In genomic region chr2:84741182-84741822, GRCh38 we compare ENCODE assay signal across 8 cellular contexts.
DNase-seq lines count a peak whose midpoint lies in the region; ATAC-seq, FAIRE-seq and TF ChIP-seq lines count a peak whose summit lies in the region.

No MANE protein-coding gene starts in this region.

- H3K4me3 ChIP-seq in AG09309 (ENCODE audit: control insufficient read depth, low read depth, low read length) (no peak overlapping the region), RWPE2 (ENCODE audit: severe bottlenecking) (no peak overlapping the region), HepG2 (replicated peaks in 1 of 3; ENCODE audit: insufficient read depth in 1 of 3, low read depth in 2 of 3, low read length in 3 of 3) (no peak overlapping the region), aorta (ENCODE audit: low read length in 2 of 2) (no peak overlapping the region)

- POLR2A ChIA-PET in HepG2 (lab: Yijun Ruan, JAX): no interaction called here

- peaks cover 14% of the 10 kb centered on the region for H3K27me3 ChIP-seq in RWPE2 (ENCODE audit: insufficient read depth, poor library complexity, severe bottlenecking)
- H3K27me3 ChIP-seq in HepG2 (ENCODE audit: control insufficient read depth in 1 of 2, insufficient read depth in 2 of 2, low read length in 2 of 2): no peaks in the 10 kb centered on the region
- H3K27me3 ChIP-seq in aorta (ENCODE audit: control insufficient read depth in 1 of 2, insufficient read depth in 2 of 2, low read length in 1 of 2): no peaks in the 10 kb centered on the region

- TF ChIP-seq CTCF in AG09309 (IDR thresholded peaks at IDR 0.05; ENCODE audit: control insufficient read depth, insufficient read depth, low read depth, low read length, missing control alignments): peak; percentile 26
- TF ChIP-seq CTCF in RWPE2 (IDR thresholded peaks at IDR 0.05; ENCODE audit: poor library complexity, severe bottlenecking): peak; percentile 11
- TF ChIP-seq CTCF in HepG2 (CRISPR knock-in tag; IDR thresholded peaks at IDR 0.05): peak; percentile 61

- CTCF ChIA-PET in HepG2 (lab: Yijun Ruan, JAX; ENCODE audit: low intra/inter-chr PET ratio, low total read pairs): interaction anchor here (1.3 to 1.4 kb wide), 2 partner anchors 141 to 185 kb away, joined by 4 to 7 read pairs; no protein-coding TSS in a partner anchor

- H3K9me3 ChIP-seq in RWPE2 (ENCODE audit: severe bottlenecking) (no peaks in the 10 kb centered on the region), HepG2 (ENCODE audit: low read length) (no peaks in the 10 kb centered on the region), aorta (ENCODE audit: control insufficient read depth, low read length) (no peaks in the 10 kb centered on the region)

- no peak overlapping the region for H3K4me2 ChIP-seq in HepG2 (ENCODE audit: low read depth, low read length)

- H3K36me3 ChIP-seq in RWPE2 (ENCODE audit: low read depth) (no peaks in the 10 kb centered on the region), HepG2 (replicated peaks in 1 of 2; ENCODE audit: control insufficient read depth in 1 of 2, insufficient read depth in 2 of 2, low read length in 2 of 2) (no peaks in the 10 kb centered on the region), aorta (ENCODE audit: control insufficient read depth in 1 of 2, insufficient read depth in 2 of 2, low read length in 1 of 2) (no peaks in the 10 kb centered on the region)

- BruUV-seq in HepG2 (replicated peaks; lab: Mats Ljungman, UMichigan): no TSS peak

- H3K4me1 ChIP-seq in RWPE2 (ENCODE audit: insufficient read depth, poor library complexity, severe bottlenecking) (no peaks in the 10 kb centered on the region), HepG2 (ENCODE audit: insufficient read depth, low read length) (no peaks in the 10 kb centered on the region), aorta (ENCODE audit: control insufficient read depth in 1 of 2, insufficient read depth in 2 of 2, low read length in 2 of 2) (no peaks in the 10 kb centered on the region)

- no peak for TF ChIP-seq EP300 in HepG2 (IDR thresholded peaks at IDR 0.05; ENCODE audit: low read depth in 2 of 2, low read length in 2 of 2)
- TF ChIP-seq EP300 in HepG2 (CRISPR knock-in tag; IDR thresholded peaks at IDR 0.05; ENCODE audit: borderline replicate concordance): no peak

- DNase-seq in AG09309 (ENCODE audit: low read depth): no peak
- no peak for DNase-seq in RWPE2 (ENCODE audit: low spot score)
- peak; percentile 26 for DNase-seq in activated naive CD4-positive, alpha-beta T cell treated with anti-CD3 and anti-CD28 coated beads, Interleukin-2, amount 50 U/mL, for 16 hours
- peak; percentile 25 for DNase-seq in HepG2 (ENCODE audit: low spot score)
- no peak for DNase-seq in aorta
- DNase-seq in GOT3 (lab: John Stamatoyannopoulos, UW): no peak

- TF ChIP-seq POLR2A in HepG2 (IDR thresholded peaks at IDR 0.05; ENCODE audit: insufficient read depth in 1 of 2, low read depth in 2 of 2, low read length in 2 of 2): no peak

- 0 out of 2 replicates have a peak, but pooled peaks have one; percentile 39 for TF ChIP-seq RAD21 in HepG2 (CRISPR knock-in tag; IDR thresholded peaks at IDR 0.05)

- no peaks in the 10 kb centered on the region for H4K20me1 ChIP-seq in HepG2 (ENCODE audit: insufficient read depth, low read length)

- H3K27ac ChIP-seq in RWPE2 (ENCODE audit: poor library complexity, severe bottlenecking): no peak overlapping the region
- H3K27ac ChIP-seq in HepG2 (ENCODE audit: extremely low read length, insufficient read depth, low read length): no peak overlapping the region
- H3K27ac ChIP-seq in aorta (ENCODE audit: low read depth in 1 of 2, low read length in 2 of 2): no peak overlapping the region

- ATAC-seq in GM18868 (IDR thresholded peaks at IDR 0.05; ENCODE audit: unreplicated experiment) (peak; percentile 99), HG03025 (IDR thresholded peaks at IDR 0.05; ENCODE audit: low FRiP score, unreplicated experiment) (peak; percentile 97), RWPE2 (ENCODE audit: low read depth) (peak; percentile 73), HepG2 (peak; percentile 100), aorta (ENCODE audit: low FRiP score) (peak; percentile 60)

- FAIRE-seq in HepG2 (lab: Jason Lieb, UNC): peak; percentile 40

- intact Hi-C loops in HepG2 (cut with micrococcal nuclease; ENCODE audit: unreplicated experiment): loop anchor here (1.0 kb wide), 1 partner anchor 141 kb away; no protein-coding TSS in a partner anchor
- intact Hi-C loops in aorta (cut with DNase I): no loop called here

- no peak overlapping the region for H3K9ac ChIP-seq in HepG2 (ENCODE audit: insufficient read depth, low read depth, low read length)

- in situ Hi-C loops in HepG2 (cut with HindIII; ENCODE audit: extremely low pct_ligation_motif_present, low pct_unique_long_range_greater_than_20kb): no loop called here

- no peaks in the 10 kb centered on the region for H3K79me2 ChIP-seq in HepG2 (ENCODE audit: insufficient read depth, low read length)

- 0% methylated on average over 1 of the region's 3 CpGs for WGBS in HepG2 (ENCODE audit: low lambda C conversion rate)
- WGBS in aorta, 2 donors: 45 to 52% methylated on average over 3 of the region's 3 CpGs

- no peak overlapping the region for H2AFZ ChIP-seq in HepG2 (ENCODE audit: low read length)

TF ChIP-seq in HepG2, 621 proteins besides CTCF, POLR2A, EP300 and RAD21 (continues in another document):
- 0 out of 4 replicates have a peak, but pooled peaks of 1 of the 2 experiments have one; percentile 29 for TF ChIP-seq HMGXB4 (CRISPR knock-in tag; IDR thresholded peaks at IDR 0.05; ENCODE audit: borderline replicate concordance in 1 of 2, low read depth in 1 of 2)
- no peak for TF ChIP-seq ZNF678 (CRISPR knock-in tag; IDR thresholded peaks at IDR 0.05)
- TF ChIP-seq STAG1 (CRISPR knock-in tag; IDR thresholded peaks at IDR 0.05): peak; percentile 61
- TF ChIP-seq SP140L (CRISPR knock-in tag; IDR thresholded peaks at IDR 0.05; ENCODE audit: borderline replicate concordance): no peak
- TF ChIP-seq, protein P1, sequence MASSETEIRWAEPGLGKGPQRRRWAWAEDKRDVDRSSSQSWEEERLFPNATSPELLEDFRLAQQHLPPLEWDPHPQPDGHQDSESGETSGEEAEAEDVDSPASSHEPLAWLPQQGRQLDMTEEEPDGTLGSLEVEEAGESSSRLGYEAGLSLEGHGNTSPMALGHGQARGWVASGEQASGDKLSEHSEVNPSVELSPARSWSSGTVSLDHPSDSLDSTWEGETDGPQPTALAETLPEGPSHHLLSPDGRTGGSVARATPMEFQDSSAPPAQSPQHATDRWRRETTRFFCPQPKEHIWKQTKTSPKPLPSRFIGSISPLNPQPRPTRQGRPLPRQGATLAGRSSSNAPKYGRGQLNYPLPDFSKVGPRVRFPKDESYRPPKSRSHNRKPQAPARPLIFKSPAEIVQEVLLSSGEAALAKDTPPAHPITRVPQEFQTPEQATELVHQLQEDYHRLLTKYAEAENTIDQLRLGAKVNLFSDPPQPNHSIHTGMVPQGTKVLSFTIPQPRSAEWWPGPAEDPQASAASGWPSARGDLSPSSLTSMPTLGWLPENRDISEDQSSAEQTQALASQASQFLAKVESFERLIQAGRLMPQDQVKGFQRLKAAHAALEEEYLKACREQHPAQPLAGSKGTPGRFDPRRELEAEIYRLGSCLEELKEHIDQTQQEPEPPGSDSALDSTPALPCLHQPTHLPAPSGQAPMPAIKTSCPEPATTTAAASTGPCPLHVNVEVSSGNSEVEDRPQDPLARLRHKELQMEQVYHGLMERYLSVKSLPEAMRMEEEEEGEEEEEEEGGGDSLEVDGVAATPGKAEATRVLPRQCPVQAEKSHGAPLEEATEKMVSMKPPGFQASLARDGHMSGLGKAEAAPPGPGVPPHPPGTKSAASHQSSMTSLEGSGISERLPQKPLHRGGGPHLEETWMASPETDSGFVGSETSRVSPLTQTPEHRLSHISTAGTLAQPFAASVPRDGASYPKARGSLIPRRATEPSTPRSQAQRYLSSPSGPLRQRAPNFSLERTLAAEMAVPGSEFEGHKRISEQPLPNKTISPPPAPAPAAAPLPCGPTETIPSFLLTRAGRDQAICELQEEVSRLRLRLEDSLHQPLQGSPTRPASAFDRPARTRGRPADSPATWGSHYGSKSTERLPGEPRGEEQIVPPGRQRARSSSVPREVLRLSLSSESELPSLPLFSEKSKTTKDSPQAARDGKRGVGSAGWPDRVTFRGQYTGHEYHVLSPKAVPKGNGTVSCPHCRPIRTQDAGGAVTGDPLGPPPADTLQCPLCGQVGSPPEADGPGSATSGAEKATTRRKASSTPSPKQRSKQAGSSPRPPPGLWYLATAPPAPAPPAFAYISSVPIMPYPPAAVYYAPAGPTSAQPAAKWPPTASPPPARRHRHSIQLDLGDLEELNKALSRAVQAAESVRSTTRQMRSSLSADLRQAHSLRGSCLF (CRISPR knock-in tag; IDR thresholded peaks at IDR 0.05; ENCODE audit: borderline replicate concordance): no peak
- no peak for TF ChIP-seq BRCA1 (CRISPR knock-in tag; IDR thresholded peaks at IDR 0.05)
- TF ChIP-seq SRSF9 (IDR thresholded peaks at IDR 0.05; ENCODE audit: borderline replicate concordance, insufficient read depth, low read depth, low read length, poor library complexity, severe bottlenecking): no peak
- TF ChIP-seq HOXA3 (CRISPR knock-in tag; IDR thresholded peaks at IDR 0.05): no peak
- TF ChIP-seq SNAPC2 (CRISPR knock-in tag; IDR thresholded peaks at IDR 0.05): no peak
- peak; percentile 30; the same call in 1 of the 2 replicates for TF ChIP-seq SMC3 (IDR thresholded peaks at IDR 0.05; ENCODE audit: low read length)
- no peak for TF ChIP-seq ZZZ3 (CRISPR knock-in tag; IDR thresholded peaks at IDR 0.05; ENCODE audit: borderline replicate concordance)

Comparison
In these comparisons a context has a peak if more than half of its experiments do, and no peak if none do; other contexts are left out.
1. DNase-seq: peak in activated naive CD4-positive, alpha-beta T cell treated with anti-CD3 and anti-CD28 coated beads, Interleukin-2, amount 50 U/mL, for 16 hours (single experiment) and HepG2 (single experiment); none in AG09309 (single experiment), RWPE2 (single experiment), aorta (0 of 2) and GOT3 (single experiment).
2. CTCF ChIP-seq: peak in every context shown above with its lines; median percentile 61 in HepG2; 26 in AG09309; 11 in RWPE2.
3. Peak in every context shown above with its lines, with median percentiles within 50 percentile points of each other: ATAC-seq.